In the genomic region with DNA sequence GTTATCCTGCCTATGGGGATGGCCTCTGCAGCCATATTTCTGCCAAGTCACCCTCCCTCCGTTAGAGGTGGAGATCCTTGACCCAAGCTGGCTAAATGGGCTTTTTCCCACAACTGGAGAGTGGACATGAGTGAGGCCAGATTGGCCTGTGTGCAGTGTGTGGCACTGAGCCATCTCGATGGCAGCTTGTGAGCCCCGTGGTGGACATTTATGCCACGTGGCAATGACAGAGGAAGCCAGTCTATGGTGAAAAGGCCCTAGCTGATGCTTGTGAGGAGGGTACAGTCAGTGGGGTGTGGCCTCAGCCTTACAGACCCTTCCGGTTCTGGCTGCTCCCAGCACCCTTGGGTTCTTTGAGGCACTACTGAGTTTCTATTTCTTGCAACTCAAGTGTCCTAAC, we compare ENCODE assay signal across 23 cellular contexts. TPM values are rescaled to one million over a fixed set of nuclear protein-coding genes. Genes with fewer than 3 reads are reported as not detected.
"Had no signal": no experiment of that assay in that cellular context is flagged by ENCODE, and none has a peak within 500 bp of the region (broad histone marks: within the 10 kb centered on the region; RNA-seq: fewer than 3 reads in every experiment).

No MANE protein-coding gene starts in this region.

- H3K79me2 ChIP-seq: parathyroid adenoma had no signal

- H3K27me3 ChIP-seq: upper lobe of left lung had no signal

- H3K9me3 Mint-ChIP-seq: activated naive CD4-positive, alpha-beta T cell treated with anti-CD3 and anti-CD28 coated beads, Interleukin-2, amount 10 ng/mL, durations not matched to agents 7 days and 5 days; mesothelial cell of epicardium; naive B cell; nephron progenitor cell; stimulated activated memory B cell treated with anti-CD40 and anti-IgM and Interleukin-4, amounts not matched to agents 10 μg/mL and 1 μg/mL and 100 μg/mL, for 72 hours; stimulated activated naive CD8-positive, alpha-beta T cell treated with anti-CD3 and anti-CD28 coated beads, Interleukin-15, amount 100 ng/mL, for 72 hours; T-helper 1 cell treated with Interleukin-12 subunit alpha and Interleukin-12 subunit beta and Interleukin-4 antibody, amounts not matched to agents 30 μg/mL and 1 μg/mL, for 36 hours had no signal

- H3K27me3 Mint-ChIP-seq: stimulated activated naive CD8-positive, alpha-beta T cell treated with anti-CD3 and anti-CD28 coated beads, Interleukin-15, amount 100 ng/mL, for 72 hours had no signal

- H3K36me3 Mint-ChIP-seq: activated naive CD4-positive, alpha-beta T cell treated with anti-CD3 and anti-CD28 coated beads, Interleukin-2, amount 10 ng/mL, durations not matched to agents 7 days and 5 days; mesothelial cell of epicardium; naive B cell; stimulated activated memory B cell treated with anti-CD40 and anti-IgM and Interleukin-4, amounts not matched to agents 10 μg/mL and 1 μg/mL and 100 μg/mL, for 72 hours had no signal

- H3K9me3 ChIP-seq: gastroesophageal sphincter, upper lobe of left lung had no signal

- DNase-seq: activated CD4-positive, alpha-beta T cell treated with anti-CD3 and anti-CD28 coated beads, Interleukin-2, amount 50 U/mL, for 1 hour; activated CD4-positive, CD25-positive, alpha-beta regulatory T cell treated with anti-CD3 and anti-CD28 coated beads, Interleukin-2, amount 50 U/mL, for 72 hours; activated CD8-positive, alpha-beta T cell treated with anti-CD3 and anti-CD28 coated beads, Interleukin-2, amount 10 ng/mL, durations not matched to agents 7 days and 5 days; activated naive CD4-positive, alpha-beta T cell treated with anti-CD3 and anti-CD28 coated beads, Interleukin-2, amount 10 ng/mL, durations not matched to agents 7 days and 5 days; amygdala; central memory CD4-positive, alpha-beta T cell; hippocampal formation; left cardiac atrium; left ventricle myocardium superior; naive B cell; nephron progenitor cell; occipital lobe; small intestine; stimulated activated CD4-positive, alpha-beta T cell treated with anti-CD3 and anti-CD28 coated beads, Interleukin-4, amount 100 ng/mL, for 24 hours; stimulated activated naive CD8-positive, alpha-beta T cell treated with anti-CD3 and anti-CD28 coated beads, Interleukin-15, amount 100 ng/mL, for 72 hours; substantia nigra had no signal

- H3K36me3 ChIP-seq: gastroesophageal sphincter, upper lobe of left lung had no signal

- H2AFZ ChIP-seq: parathyroid adenoma had no signal

- H3K27ac ChIP-seq: gastroesophageal sphincter, parathyroid adenoma, upper lobe of left lung had no signal

- H3K4me3 Mint-ChIP-seq: activated CD8-positive, alpha-beta T cell treated with anti-CD3 and anti-CD28 coated beads, Interleukin-2, amount 10 ng/mL, durations not matched to agents 7 days and 5 days; activated naive CD4-positive, alpha-beta T cell treated with anti-CD3 and anti-CD28 coated beads, Interleukin-2, amount 10 ng/mL, durations not matched to agents 7 days and 5 days; mesothelial cell of epicardium; naive B cell; nephron progenitor cell; stimulated activated memory B cell treated with anti-CD40 and anti-IgM and Interleukin-4, amounts not matched to agents 10 μg/mL and 1 μg/mL and 100 μg/mL, for 72 hours; stimulated activated naive CD8-positive, alpha-beta T cell treated with anti-CD3 and anti-CD28 coated beads, Interleukin-15, amount 100 ng/mL, for 72 hours; T-helper 1 cell treated with Interleukin-12 subunit alpha and Interleukin-12 subunit beta and Interleukin-4 antibody, amounts not matched to agents 30 μg/mL and 1 μg/mL, for 36 hours had no signal

- H3K4me3 ChIP-seq: gastroesophageal sphincter, upper lobe of left lung had no signal

- H3K4me1 ChIP-seq: parathyroid adenoma had no signal

- H3K27ac Mint-ChIP-seq: activated CD8-positive, alpha-beta T cell treated with anti-CD3 and anti-CD28 coated beads, Interleukin-2, amount 10 ng/mL, durations not matched to agents 7 days and 5 days; activated naive CD4-positive, alpha-beta T cell treated with anti-CD3 and anti-CD28 coated beads, Interleukin-2, amount 10 ng/mL, durations not matched to agents 7 days and 5 days; mesothelial cell of epicardium; nephron progenitor cell; stimulated activated memory B cell treated with anti-CD40 and anti-IgM and Interleukin-4, amounts not matched to agents 10 μg/mL and 1 μg/mL and 100 μg/mL, for 72 hours; stimulated activated naive CD8-positive, alpha-beta T cell treated with anti-CD3 and anti-CD28 coated beads, Interleukin-15, amount 100 ng/mL, for 72 hours; T-helper 1 cell treated with Interleukin-12 subunit alpha and Interleukin-12 subunit beta and Interleukin-4 antibody, amounts not matched to agents 30 μg/mL and 1 μg/mL, for 36 hours had no signal

- H3K9ac ChIP-seq: parathyroid adenoma had no signal

RNA-seq across cellular contexts. Expression of gene ANKRD53, which starts 25.9 kb away (rescaled TPM):
- total RNA-seq: activated CD8-positive, alpha-beta T cell treated with anti-CD3 and anti-CD28 coated beads, Interleukin-2, amount 10 ng/mL, durations not matched to agents 7 days and 5 days had no signal
- polyA plus RNA-seq: keratinocyte had no signal
